ENCODE assay signal across 20 cellular contexts in the genomic region with DNA sequence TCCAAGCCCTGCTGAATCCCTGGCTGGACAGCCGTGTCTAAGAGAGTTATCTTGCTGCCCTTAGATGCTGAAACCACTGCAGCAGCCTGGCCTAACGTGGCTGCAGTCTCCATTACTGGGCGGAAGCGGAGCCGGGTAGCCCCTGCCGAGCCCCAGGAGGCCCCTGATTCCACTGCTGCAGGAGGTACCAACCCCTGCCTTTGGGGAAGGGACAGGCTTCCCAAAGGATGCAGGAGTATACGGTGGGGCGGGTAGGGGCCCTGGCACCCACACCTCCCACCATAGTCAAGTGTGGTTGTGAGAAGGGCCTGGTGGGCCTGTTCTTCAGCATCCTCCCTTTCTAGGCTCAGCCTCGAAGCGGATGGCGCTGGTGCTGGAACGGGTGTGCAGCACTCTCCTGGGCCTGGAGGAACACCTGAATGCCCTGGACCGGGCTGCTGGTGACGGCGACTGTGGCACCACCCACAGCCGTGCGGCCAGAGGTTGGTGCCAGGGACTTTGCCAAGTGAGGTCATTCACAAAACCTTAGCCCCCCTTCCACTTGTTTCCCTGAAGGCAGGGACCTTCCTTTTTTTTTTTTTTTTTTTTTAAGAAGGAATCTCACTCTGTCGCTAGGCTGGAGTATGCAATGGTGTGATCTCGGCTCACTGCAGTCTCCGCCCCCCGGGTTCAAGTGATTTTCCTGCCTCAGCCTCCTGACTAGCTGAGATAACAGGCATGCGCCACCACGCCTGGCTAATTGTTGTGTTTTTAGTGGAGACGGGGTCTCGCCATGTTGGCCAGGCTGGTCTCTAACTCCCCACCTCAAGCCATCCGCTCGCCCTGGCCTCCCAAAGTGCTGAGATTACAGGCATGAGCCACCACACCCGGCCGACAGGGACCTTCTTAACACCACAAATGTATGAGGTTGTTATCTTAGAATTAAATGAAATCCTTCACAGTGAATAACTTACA. TPM values are rescaled to one million over a fixed set of nuclear protein-coding genes. Genes with fewer than 3 reads are reported as not detected.
DNase-seq lines count a peak whose midpoint lies in the region; ATAC-seq, FAIRE-seq and TF ChIP-seq lines count a peak whose summit lies in the region.
"Had no signal": no experiment of that assay in that cellular context is flagged by ENCODE, and none has a peak within 500 bp of the region (broad histone marks: within the 10 kb centered on the region; RNA-seq: fewer than 3 reads in every experiment).

No MANE protein-coding gene starts in this region.

- H3K27me3 ChIP-seq in neural progenitor cell = no peaks in the 10 kb centered on the region
- H3K27me3 ChIP-seq: MG63 had no signal

- ATAC-seq in Right ventricle myocardium inferior (no peak), GM18867 (IDR thresholded peaks at IDR 0.05; ENCODE audit: unreplicated experiment) (no peak), HG02678 (IDR thresholded peaks at IDR 0.05; ENCODE audit: unreplicated experiment) (no peak)
- ATAC-seq: GM12878 had no signal

- H2AFZ ChIP-seq in neural progenitor cell (replicated peaks) = no peak overlapping the region

- H3K4me1 Mint-ChIP-seq in endothelial cell (ENCODE audit: unreplicated experiment) (peaks cover 8% of the 10 kb centered on the region), neural progenitor cell (no peaks in the 10 kb centered on the region)

- no peaks in the 10 kb centered on the region for H3K9me3 Mint-ChIP-seq in endothelial cell (ENCODE audit: unreplicated experiment)
- no peaks in the 10 kb centered on the region for H3K9me3 Mint-ChIP-seq in neural progenitor cell

- H3F3A ChIP-seq in neural progenitor cell (ENCODE audit: low read depth) = no peaks in the 10 kb centered on the region

- FAIRE-seq in GM19239 (lab: Jason Lieb, UNC) = no peak
- FAIRE-seq: GM12878, GM18507 had no signal

- H4K20me1 ChIP-seq in neural progenitor cell (ENCODE audit: low read depth) = no peaks in the 10 kb centered on the region

- H3K4me3 ChIP-seq in neural progenitor cell = no peak overlapping the region
- H3K4me3 ChIP-seq: GM12878, MG63 had no signal

- intact Hi-C loops in Right ventricle myocardium inferior (cut with DNase I) (no loop called here), cardiac septum (cut with DNase I) (no loop called here)

- H3K27me3 Mint-ChIP-seq in endothelial cell (ENCODE audit: unreplicated experiment) = peaks cover 9% of the 10 kb centered on the region
- H3K27me3 Mint-ChIP-seq in neural progenitor cell (ENCODE audit: insufficient read depth, low read depth) = peaks cover 3% of the 10 kb centered on the region

- H3K36me3 Mint-ChIP-seq in endothelial cell (ENCODE audit: low read depth, unreplicated experiment) = peaks cover 23% of the 10 kb centered on the region
- H3K36me3 Mint-ChIP-seq in neural progenitor cell = peaks cover 10% of the 10 kb centered on the region

- H3K27ac ChIP-seq in neural progenitor cell = no peak overlapping the region
- H3K27ac ChIP-seq: C4-2B had no signal

- TF ChIP-seq CTCF in endothelial cell (IDR thresholded peaks at IDR 0.05; ENCODE audit: unreplicated experiment) (no peak), neural progenitor cell (IDR thresholded peaks at IDR 0.05) (no peak)

- peak overlapping the region; percentile 52 for H3K9ac ChIP-seq in neural progenitor cell

- no peaks in the 10 kb centered on the region for H3K4me1 ChIP-seq in neural progenitor cell

- H3K9me3 ChIP-seq in neural progenitor cell (ENCODE audit: low read depth) = no peaks in the 10 kb centered on the region
- H3K9me3 ChIP-seq: MG63 had no signal

- H3K36me3 ChIP-seq in neural progenitor cell = no peaks in the 10 kb centered on the region

- H3K79me2 ChIP-seq in neural progenitor cell (ENCODE audit: low read depth) = no peaks in the 10 kb centered on the region

- H3K4me3 Mint-ChIP-seq in endothelial cell (ENCODE audit: unreplicated experiment) (peak overlapping the region; percentile 68), neural progenitor cell (no peak overlapping the region)

- no peak overlapping the region for H3K4me2 ChIP-seq in neural progenitor cell

- H3K27ac Mint-ChIP-seq in endothelial cell (ENCODE audit: unreplicated experiment) (peak overlapping the region; percentile 36), neural progenitor cell (no peak overlapping the region)

- DNase-seq in Right ventricle myocardium inferior (ENCODE audit: missing footprints) = peak; percentile 63
- no peak for DNase-seq in cardiac septum (ENCODE audit: low spot score)
- no peak for DNase-seq in endothelial cell (ENCODE audit: low spot score)
- no peak for DNase-seq in neural progenitor cell (ENCODE audit: low spot score)
- DNase-seq in NCI-H748 treated with DMSO at 0.1 percent for 48 hours (lab: John Stamatoyannopoulos, UW) = no peak
- DNase-seq in GM19239 (ENCODE audit: insufficient read length, low spot score) = no peak
- DNase-seq: DMS 273 treated with DMSO at 0.1 percent for 48 hours, GDM1, GOT3, Karpas-422, MG63, NCI-H1092, NCI-H510A treated with DMSO at 0.1 percent for 48 hours, Right ventricle myocardium superior had no signal

RNA-seq across cellular contexts. Expression of a gene that starts 11.0 kb away (rescaled TPM):
- total RNA-seq in Right ventricle myocardium inferior (12.3 TPM), cardiac septum (21.9 TPM), endothelial cell (ENCODE audit: unreplicated experiment) (53.1 TPM), neural progenitor cell (ENCODE audit: low replicate concordance) (27.3 and 79.3 TPM in 2 replicates)

RNA-seq across cellular contexts. Expression of a gene that starts 11.2 kb away (rescaled TPM):
- total RNA-seq in Right ventricle myocardium inferior (113 TPM), cardiac septum (125 TPM), endothelial cell (ENCODE audit: unreplicated experiment) (239 TPM), neural progenitor cell (ENCODE audit: low replicate concordance) (275 and 314 TPM in 2 replicates)

RNA-seq across cellular contexts. Expression of a gene that starts 17.6 kb away (rescaled TPM):
- total RNA-seq in Right ventricle myocardium inferior (14.6 TPM), cardiac septum (11.2 TPM), endothelial cell (ENCODE audit: unreplicated experiment) (21.6 TPM), neural progenitor cell (ENCODE audit: low replicate concordance) (12.1 and 18.2 TPM in 2 replicates)

RNA-seq across cellular contexts. Expression of a gene that starts 18.1 kb away (rescaled TPM):
- 18.0 TPM for total RNA-seq in Right ventricle myocardium inferior
- 17.9 TPM for total RNA-seq in cardiac septum
- 18.8 TPM for total RNA-seq in endothelial cell (ENCODE audit: unreplicated experiment)
- 30.7 and 37.6 TPM in 2 replicates for total RNA-seq in neural progenitor cell (ENCODE audit: low replicate concordance)

RNA-seq across cellular contexts. Expression of a gene that starts 48.3 kb away (rescaled TPM):
- total RNA-seq in Right ventricle myocardium inferior (4.6 TPM), cardiac septum (6.3 TPM), endothelial cell (ENCODE audit: unreplicated experiment) (11.6 TPM), neural progenitor cell (ENCODE audit: low replicate concordance) (32.0 and 37.8 TPM in 2 replicates)
- total RNA-seq: A172 had no signal
